1 cellular context compared by ENCODE assay signal in genomic region chr7:124035706-124036105, GRCh38.
TF ChIP-seq lines count a peak whose summit lies in the region.

No MANE protein-coding gene starts in this region.

TF ChIP-seq in K562, 482 proteins besides CTCF, POLR2A, EP300 and RAD21 (continued from another document):
- no peak for TF ChIP-seq DEAF1 (CRISPR knock-in tag; IDR thresholded peaks at IDR 0.05)
- no peak for TF ChIP-seq CREB5 (CRISPR knock-in tag; IDR thresholded peaks at IDR 0.05)
- peak; percentile 46 for TF ChIP-seq ZNF316 (IDR thresholded peaks at IDR 0.05)
